Comparison of ENCODE assay signal across 20 cellular contexts in genomic region chr12:75870878-75871277, GRCh38.
DNase-seq lines count a peak whose midpoint lies in the region; ATAC-seq, FAIRE-seq and TF ChIP-seq lines count a peak whose summit lies in the region.
"Had no signal": no experiment of that assay in that cellular context is flagged by ENCODE, and none has a peak within 500 bp of the region (broad histone marks: within the 10 kb centered on the region; RNA-seq: fewer than 3 reads in every experiment).

No MANE protein-coding gene starts in this region.

- peak overlapping the region; percentile 55; the same call in 1 of the 2 replicates for H3K27ac ChIP-seq in HCT116 (ENCODE audit: low read depth, low read length)
- H3K27ac ChIP-seq: 22Rv1; BLaER1 treated with 17β-estradiol and CSF1 and Interleukin-3, amounts not matched to agents 10 nM and 100 nM; HL-60; Peyer's patch had no signal

- TF ChIP-seq POLR2A in HCT116 (IDR thresholded peaks at IDR 0.05; ENCODE audit: borderline replicate concordance, extremely low read depth, insufficient read depth, insufficient read length) = no peak

- no peak for TF ChIP-seq RAD21 in HCT116 (IDR thresholded peaks at IDR 0.05; ENCODE audit: low read depth)

- H3K9me3 ChIP-seq in HCT116 (ENCODE audit: control insufficient read depth in 1 of 2, insufficient read depth in 1 of 2, low read depth in 1 of 2, low read length in 2 of 2) = no peaks in the 10 kb centered on the region
- H3K9me3 ChIP-seq: Peyer's patch had no signal

- peaks cover 17 to 40% of the 10 kb centered on the region in 2 experiments for H3K4me1 ChIP-seq in HCT116 (ENCODE audit: control insufficient read depth in 1 of 2, insufficient read depth in 2 of 2, low read length in 2 of 2)
- H3K4me1 ChIP-seq: BLaER1 treated with 17β-estradiol and CSF1 and Interleukin-3, amounts not matched to agents 10 nM and 100 nM; Peyer's patch had no signal

- H3K27me3 ChIP-seq in HCT116 (ENCODE audit: insufficient read depth, low read length) = no peaks in the 10 kb centered on the region
- H3K27me3 ChIP-seq: BLaER1 treated with 17β-estradiol and CSF1 and Interleukin-3, amounts not matched to agents 10 nM and 100 nM; Peyer's patch had no signal

- H3K79me2 ChIP-seq in HCT116 (ENCODE audit: insufficient read depth, low read length) = no peaks in the 10 kb centered on the region

- no peaks in the 10 kb centered on the region for H4K20me1 ChIP-seq in HCT116 (ENCODE audit: insufficient read depth)
- H4K20me1 ChIP-seq: BLaER1 treated with 17β-estradiol and CSF1 and Interleukin-3, amounts not matched to agents 10 nM and 100 nM had no signal

- H3K9ac ChIP-seq in HCT116 (ENCODE audit: low read length) = 0 out of 2 replicates have a peak overlapping the region, but pooled peaks have one; percentile 28
- H3K9ac ChIP-seq: BLaER1 treated with 17β-estradiol and CSF1 and Interleukin-3, amounts not matched to agents 10 nM and 100 nM had no signal

- intact Hi-C loops in HCT116 (cut with micrococcal nuclease) = no loop called here

- H3K4me3 ChIP-seq in HCT116 (replicated peaks in 1 of 2; ENCODE audit: low read depth in 1 of 2, low read length in 2 of 2) = no peak overlapping the region
- H3K4me3 ChIP-seq: BLaER1 treated with 17β-estradiol and CSF1 and Interleukin-3, amounts not matched to agents 10 nM and 100 nM; K562; Peyer's patch had no signal

- H2AFZ ChIP-seq in HCT116 (ENCODE audit: low read depth, low read length, poor library complexity, severe bottlenecking) = no peak overlapping the region

- DNase-seq in HCT116 (ENCODE audit: low read depth, low spot score) (no peak), astrocyte of the hippocampus (ENCODE audit: low read depth, low spot score) (peak; percentile 55), foreskin melanocyte (peak; percentile 80), midbrain (lab: John Stamatoyannopoulos, UW) (no peak), AG08395 (ENCODE audit: low spot score) (no peak)
- no peak for DNase-seq in activated CD8-positive, alpha-beta memory T cell treated with anti-CD3 and anti-CD28 coated beads, Interleukin-2, amount 50 U/mL, for 4 hours
- DNase-seq: DND-41, NCI-H1417 treated with DMSO at 0.1 percent for 48 hours, NCI-H1930, NCI-H510A, Peyer's patch, SHP77 had no signal

- TF ChIP-seq CTCF in HCT116 (IDR thresholded peaks at IDR 0.05 in 2 of 3, conservative IDR thresholded peaks at IDR 0.05 in 1 of 3; ENCODE audit: borderline replicate concordance in 1 of 3, insufficient read depth in 1 of 3, low read depth in 2 of 3, low read length in 2 of 3) = no peak

- RAD21 ChIA-PET in HCT116 (lab: Charles Lee; ENCODE audit: low non-redundant PET in 1 of 2, low total read pairs in 2 of 2, uncharacterized antibody in 2 of 2, unreplicated experiment in 2 of 2) = no interaction called here

- CTCF ChIA-PET in HCT116 (lab: Charles Lee) = no interaction called here

- H3K9me2 ChIP-seq in HCT116 (ENCODE audit: insufficient read depth) = no peaks in the 10 kb centered on the region

- POLR2A ChIA-PET in HCT116 (lab: Charles Lee) = interaction anchor here (1.0 kb wide), 1 partner anchor 8 kb away, joined by 3 read pairs; no protein-coding TSS in a partner anchor

- ATAC-seq in HCT116 = no peak
- ATAC-seq in HG02852 (IDR thresholded peaks at IDR 0.05; ENCODE audit: unreplicated experiment) = no peak
- ATAC-seq: K562 had no signal

- no peaks in the 10 kb centered on the region for H3K36me3 ChIP-seq in HCT116 (ENCODE audit: control insufficient read depth in 1 of 2, insufficient read depth in 2 of 2, low read length in 2 of 2)
- H3K36me3 ChIP-seq: BLaER1 treated with 17β-estradiol and CSF1 and Interleukin-3, amounts not matched to agents 10 nM and 100 nM; Peyer's patch had no signal

- H3K4me2 ChIP-seq in HCT116 (ENCODE audit: low read length) = no peak overlapping the region
- H3K4me2 ChIP-seq: BLaER1 treated with 17β-estradiol and CSF1 and Interleukin-3, amounts not matched to agents 10 nM and 100 nM had no signal

- FAIRE-seq in A204.1 (lab: Jason Lieb, UNC) = peak; percentile 53
- FAIRE-seq: H54, HTR-8/SVneo, K562 had no signal

- BruUV-seq in HCT116 (replicated peaks; lab: Mats Ljungman, UMichigan) = no TSS peak

TF ChIP-seq in HCT116, 20 proteins besides CTCF, POLR2A, EP300 and RAD21:
- no peak for TF ChIP-seq YY1 (IDR thresholded peaks at IDR 0.05; ENCODE audit: extremely low read depth, insufficient replicate concordance, low read depth, low read length)
- no peak for TF ChIP-seq JUND (IDR thresholded peaks at IDR 0.05)
- TF ChIP-seq SIN3A (IDR thresholded peaks at IDR 0.05; ENCODE audit: low read depth) = no peak
- TF ChIP-seq EZH2 (IDR thresholded peaks at IDR 0.05) = no peak
- TF ChIP-seq FOSL1 (IDR thresholded peaks at IDR 0.05; ENCODE audit: low read depth) = no peak
- TF ChIP-seq ZFX (IDR thresholded peaks at IDR 0.05) = no peak
- TF ChIP-seq SRF (IDR thresholded peaks at IDR 0.05; ENCODE audit: low read depth) = no peak
- no peak for TF ChIP-seq MAX (IDR thresholded peaks at IDR 0.05)
- no peak for TF ChIP-seq ZNF274 (IDR thresholded peaks at IDR 0.05; ENCODE audit: low read depth, low read length)
- no peak for TF ChIP-seq SP1 (IDR thresholded peaks at IDR 0.05; ENCODE audit: low read depth)
- TF ChIP-seq ATF3 (IDR thresholded peaks at IDR 0.05) = no peak
- no peak for TF ChIP-seq CBX3 (IDR thresholded peaks at IDR 0.05; ENCODE audit: low read depth)
- no peak for TF ChIP-seq CEBPB (IDR thresholded peaks at IDR 0.05; ENCODE audit: low read depth)
- TF ChIP-seq POLR2AphosphoS5 (IDR thresholded peaks at IDR 0.05; ENCODE audit: low read depth, low read length) = no peak
- no peak for TF ChIP-seq EZH2phosphoT487 (IDR thresholded peaks at IDR 0.05; ENCODE audit: borderline replicate concordance)
- no peak for TF ChIP-seq TCF7L2 (IDR thresholded peaks at IDR 0.05; ENCODE audit: borderline replicate concordance, extremely low read depth, insufficient read depth, insufficient read length)
- TF ChIP-seq ZBTB33 (IDR thresholded peaks at IDR 0.05; ENCODE audit: extremely low read depth, insufficient replicate concordance, low read length) = no peak
- TF ChIP-seq, protein P1, sequence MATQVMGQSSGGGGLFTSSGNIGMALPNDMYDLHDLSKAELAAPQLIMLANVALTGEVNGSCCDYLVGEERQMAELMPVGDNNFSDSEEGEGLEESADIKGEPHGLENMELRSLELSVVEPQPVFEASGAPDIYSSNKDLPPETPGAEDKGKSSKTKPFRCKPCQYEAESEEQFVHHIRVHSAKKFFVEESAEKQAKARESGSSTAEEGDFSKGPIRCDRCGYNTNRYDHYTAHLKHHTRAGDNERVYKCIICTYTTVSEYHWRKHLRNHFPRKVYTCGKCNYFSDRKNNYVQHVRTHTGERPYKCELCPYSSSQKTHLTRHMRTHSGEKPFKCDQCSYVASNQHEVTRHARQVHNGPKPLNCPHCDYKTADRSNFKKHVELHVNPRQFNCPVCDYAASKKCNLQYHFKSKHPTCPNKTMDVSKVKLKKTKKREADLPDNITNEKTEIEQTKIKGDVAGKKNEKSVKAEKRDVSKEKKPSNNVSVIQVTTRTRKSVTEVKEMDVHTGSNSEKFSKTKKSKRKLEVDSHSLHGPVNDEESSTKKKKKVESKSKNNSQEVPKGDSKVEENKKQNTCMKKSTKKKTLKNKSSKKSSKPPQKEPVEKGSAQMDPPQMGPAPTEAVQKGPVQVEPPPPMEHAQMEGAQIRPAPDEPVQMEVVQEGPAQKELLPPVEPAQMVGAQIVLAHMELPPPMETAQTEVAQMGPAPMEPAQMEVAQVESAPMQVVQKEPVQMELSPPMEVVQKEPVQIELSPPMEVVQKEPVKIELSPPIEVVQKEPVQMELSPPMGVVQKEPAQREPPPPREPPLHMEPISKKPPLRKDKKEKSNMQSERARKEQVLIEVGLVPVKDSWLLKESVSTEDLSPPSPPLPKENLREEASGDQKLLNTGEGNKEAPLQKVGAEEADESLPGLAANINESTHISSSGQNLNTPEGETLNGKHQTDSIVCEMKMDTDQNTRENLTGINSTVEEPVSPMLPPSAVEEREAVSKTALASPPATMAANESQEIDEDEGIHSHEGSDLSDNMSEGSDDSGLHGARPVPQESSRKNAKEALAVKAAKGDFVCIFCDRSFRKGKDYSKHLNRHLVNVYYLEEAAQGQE (IDR thresholded peaks at IDR 0.05; ENCODE audit: low read depth) = no peak

Comparison
In these comparisons a context has a peak if more than half of its experiments do, and no peak if none do; other contexts are left out.
1. DNase-seq: peak in astrocyte of the hippocampus (single experiment) and foreskin melanocyte (single experiment); none in HCT116 (single experiment), midbrain (single experiment), AG08395 (single experiment) and activated CD8-positive, alpha-beta memory T cell treated with anti-CD3 and anti-CD28 coated beads, Interleukin-2, amount 50 U/mL, for 4 hours (single experiment).